10 cellular contexts compared by ENCODE assay signal in genomic region chr11:29159552-29160465, GRCh38.
DNase-seq lines count a peak whose midpoint lies in the region; ATAC-seq and TF ChIP-seq lines count a peak whose summit lies in the region.
"Had no signal": no experiment of that assay in that cellular context is flagged by ENCODE, and none has a peak within 500 bp of the region (broad histone marks: within the 10 kb centered on the region; RNA-seq: fewer than 3 reads in every experiment).

No MANE protein-coding gene starts in this region.

- H3K9me3 ChIP-seq in GM23248 (ENCODE audit: low read depth) (no peaks in the 10 kb centered on the region), SJSA1 (replicated peaks) (no peaks in the 10 kb centered on the region)

- TF ChIP-seq CTCF in KMS-11 (conservative IDR thresholded peaks at IDR 0.05; ENCODE audit: low read depth, low read length), result peak; percentile 79

- no peaks in the 10 kb centered on the region for H3K27me3 ChIP-seq in GM23248 (replicated peaks; ENCODE audit: insufficient read depth)
- no peaks in the 10 kb centered on the region for H3K27me3 ChIP-seq in KMS-11 (ENCODE audit: insufficient read depth, low read depth)
- no peaks in the 10 kb centered on the region for H3K27me3 ChIP-seq in SJSA1 (replicated peaks)

- POLR2A ChIA-PET in T-cell (lab: Charles Lee), result no interaction called here

- H3F3A ChIP-seq in GM23248 (ENCODE audit: insufficient read depth), result peaks cover 9% of the 10 kb centered on the region

- H3K4me3 ChIP-seq in GM23248 (no peak overlapping the region), KMS-11 (IDR thresholded peaks at IDR 0.05; ENCODE audit: insufficient read depth, low read depth, low read length) (no peak overlapping the region), SJSA1 (no peak overlapping the region), skeletal muscle cell (ENCODE audit: low read depth, low read length) (no peak overlapping the region)

- H3K9ac ChIP-seq in GM23248 (no peak overlapping the region), KMS-11 (no peak overlapping the region)

- DNase-seq in activated CD4-positive, alpha-beta T cell treated with anti-CD3 and anti-CD28 coated beads for 48 hours, result peak; percentile 2
- DNase-seq in activated CD4-positive, alpha-beta T cell treated with anti-CD3 and anti-CD28 coated beads for 1 hour, result no peak
- DNase-seq in GM23248 (peak; percentile 86), SJSA1 (ENCODE audit: low read depth in 1 of 2, low spot score in 2 of 2) (peak; percentile 64 to 74), fibroblast of the conjunctiva (ENCODE audit: low read depth) (peak; percentile 51), skeletal muscle cell (ENCODE audit: low read depth) (peak; percentile 39), T-cell (no peak)

- in situ Hi-C loops in GM23248 (cut with MboI), result loop anchor here (25.0 kb wide), 1 partner anchor 1448 kb away; the partner anchor contains the start of gene BDNF

- H3K4me3 Mint-ChIP-seq in T-cell, result no peak overlapping the region
- H3K4me3 Mint-ChIP-seq: dendritic cell treated with granulocyte-macrophage colony-stimulating factor and Interleukin-4, amounts not matched to agents 40 ng/mL and 50 ng/mL, for 4 days; stimulated activated naive CD8-positive, alpha-beta T cell treated with anti-CD3 and anti-CD28 coated beads, Interleukin-15, Interleukin-2, amounts not matched to agents 100 ng/mL and 50 ng/mL, for 24 hours had no signal

- no peak overlapping the region for H3K27ac Mint-ChIP-seq in T-cell
- H3K27ac Mint-ChIP-seq: dendritic cell treated with granulocyte-macrophage colony-stimulating factor and Interleukin-4, amounts not matched to agents 40 ng/mL and 50 ng/mL, for 4 days; stimulated activated naive CD8-positive, alpha-beta T cell treated with anti-CD3 and anti-CD28 coated beads, Interleukin-15, Interleukin-2, amounts not matched to agents 100 ng/mL and 50 ng/mL, for 24 hours had no signal

- no peaks in the 10 kb centered on the region for H3K79me2 ChIP-seq in GM23248 (ENCODE audit: insufficient read depth)
- no peaks in the 10 kb centered on the region for H3K79me2 ChIP-seq in KMS-11 (ENCODE audit: insufficient read depth, low read depth)

- CTCF ChIA-PET in T-cell (lab: Charles Lee), result no interaction called here

- no peaks in the 10 kb centered on the region for H3K27me3 Mint-ChIP-seq in T-cell
- H3K27me3 Mint-ChIP-seq: dendritic cell treated with granulocyte-macrophage colony-stimulating factor and Interleukin-4, amounts not matched to agents 40 ng/mL and 50 ng/mL, for 4 days; stimulated activated naive CD8-positive, alpha-beta T cell treated with anti-CD3 and anti-CD28 coated beads, Interleukin-15, Interleukin-2, amounts not matched to agents 100 ng/mL and 50 ng/mL, for 24 hours had no signal

- H3K4me2 ChIP-seq in GM23248 (ENCODE audit: unreplicated experiment) (no peak overlapping the region), KMS-11 (no peak overlapping the region)

- peaks cover 4 to 11% (median 10%) of the 10 kb centered on the region in 3 donors for H3K9me3 Mint-ChIP-seq in T-cell
- H3K9me3 Mint-ChIP-seq: dendritic cell treated with granulocyte-macrophage colony-stimulating factor and Interleukin-4, amounts not matched to agents 40 ng/mL and 50 ng/mL, for 4 days had no signal

- 0 out of 2 replicates have a peak overlapping the region, but pooled peaks have one; percentile 24 for H2AFZ ChIP-seq in GM23248
- H2AFZ ChIP-seq in KMS-11 (ENCODE audit: low read depth), result no peak overlapping the region

- H3K36me3 Mint-ChIP-seq in T-cell, result no peaks in the 10 kb centered on the region

- H3K36me3 ChIP-seq in GM23248 (ENCODE audit: low read depth) (no peaks in the 10 kb centered on the region), KMS-11 (ENCODE audit: insufficient read depth) (no peaks in the 10 kb centered on the region), SJSA1 (no peaks in the 10 kb centered on the region)

- H3K4me1 Mint-ChIP-seq in T-cell, result no peaks in the 10 kb centered on the region

- H4K20me1 ChIP-seq in GM23248 (ENCODE audit: insufficient read depth) (no peaks in the 10 kb centered on the region), KMS-11 (ENCODE audit: insufficient read depth) (no peaks in the 10 kb centered on the region)

- peaks cover 30% of the 10 kb centered on the region for H3K4me1 ChIP-seq in GM23248 (ENCODE audit: insufficient read depth)
- no peaks in the 10 kb centered on the region for H3K4me1 ChIP-seq in KMS-11 (ENCODE audit: low read depth, poor library complexity, severe bottlenecking)
- peaks cover 4% of the 10 kb centered on the region for H3K4me1 ChIP-seq in SJSA1 (replicated peaks)

- no peaks in the 10 kb centered on the region for H3K9me2 ChIP-seq in GM23248 (ENCODE audit: insufficient read depth)

- H3K27ac ChIP-seq in GM23248 (no peak overlapping the region), KMS-11 (no peak overlapping the region), SJSA1 (no peak overlapping the region)

- WGBS in GM23248 (ENCODE audit: low coverage in 1 of 2, low lambda C conversion rate in 2 of 2, missing lambda C conversion rate in 2 of 2), 2 experiments, result 13 to 18% methylated on average over 6 of the region's 6 CpGs

- ATAC-seq in T-cell (replicated peaks in 1 of 4), result no peak

Comparison
In these comparisons a context has a peak if more than half of its experiments do, and no peak if none do; other contexts are left out.
1. DNase-seq: peak in activated CD4-positive, alpha-beta T cell treated with anti-CD3 and anti-CD28 coated beads for 48 hours (single experiment), GM23248 (single experiment), SJSA1 (2 of 2), fibroblast of the conjunctiva (single experiment) and skeletal muscle cell (single experiment); none in activated CD4-positive, alpha-beta T cell treated with anti-CD3 and anti-CD28 coated beads for 1 hour (single experiment) and T-cell (0 of 34).